Comparison of ENCODE assay signal across 1 cellular context in the genomic region with DNA sequence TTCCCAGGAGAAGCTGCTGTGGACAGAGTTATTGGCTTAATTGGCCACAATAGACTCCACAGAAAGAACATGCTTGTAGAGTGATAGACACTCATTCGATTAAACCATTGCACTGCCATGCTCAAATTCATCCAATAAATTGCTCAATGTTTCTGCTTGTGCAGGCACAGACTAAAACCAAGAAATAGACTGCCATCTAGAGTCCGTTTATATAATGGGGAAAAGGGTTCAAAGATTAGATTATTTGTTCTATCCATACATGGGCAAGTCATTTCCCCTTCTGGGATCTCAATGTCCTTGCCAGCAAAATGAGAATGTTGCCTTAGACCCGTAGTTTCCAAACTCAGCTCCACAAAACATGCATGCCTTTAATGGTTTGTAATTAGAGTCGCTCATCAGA.
TF ChIP-seq lines count a peak whose summit lies in the region.

No MANE protein-coding gene starts in this region.

TF ChIP-seq in GM23338, 12 proteins besides CTCF, POLR2A, EP300 and RAD21 (continued from another document):
- TF ChIP-seq, protein P1, sequence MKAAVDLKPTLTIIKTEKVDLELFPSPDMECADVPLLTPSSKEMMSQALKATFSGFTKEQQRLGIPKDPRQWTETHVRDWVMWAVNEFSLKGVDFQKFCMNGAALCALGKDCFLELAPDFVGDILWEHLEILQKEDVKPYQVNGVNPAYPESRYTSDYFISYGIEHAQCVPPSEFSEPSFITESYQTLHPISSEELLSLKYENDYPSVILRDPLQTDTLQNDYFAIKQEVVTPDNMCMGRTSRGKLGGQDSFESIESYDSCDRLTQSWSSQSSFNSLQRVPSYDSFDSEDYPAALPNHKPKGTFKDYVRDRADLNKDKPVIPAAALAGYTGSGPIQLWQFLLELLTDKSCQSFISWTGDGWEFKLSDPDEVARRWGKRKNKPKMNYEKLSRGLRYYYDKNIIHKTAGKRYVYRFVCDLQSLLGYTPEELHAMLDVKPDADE (IDR thresholded peaks at IDR 0.05): no peak
- TF ChIP-seq EZH2phosphoT487 (IDR thresholded peaks at IDR 0.05; ENCODE audit: unreplicated experiment) (no peak), ZNF331 (CRISPR knock-in tag; IDR thresholded peaks at IDR 0.05; ENCODE audit: low read depth) (no peak)
